28 cellular contexts compared by ENCODE assay signal in the genomic region with DNA sequence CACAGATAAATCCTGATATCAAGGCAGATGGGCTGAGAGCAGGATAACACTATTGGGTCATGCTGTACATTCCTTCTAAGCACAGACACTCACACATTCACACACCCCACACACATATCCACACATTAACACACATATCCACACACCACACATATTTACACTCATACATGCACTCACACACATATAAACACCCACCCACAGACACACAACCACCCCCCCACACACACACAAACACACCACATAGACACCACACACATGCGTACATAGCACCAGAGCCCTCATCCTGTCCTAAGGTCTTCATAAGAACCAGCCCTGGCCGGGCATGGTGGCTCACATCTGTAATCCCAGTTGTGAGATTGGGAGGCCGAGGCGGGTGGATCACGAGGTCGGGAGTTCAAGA.
"Had no signal": no experiment of that assay in that cellular context is flagged by ENCODE, and none has a peak within 500 bp of the region (broad histone marks: within the 10 kb centered on the region; RNA-seq: fewer than 3 reads in every experiment).

No MANE protein-coding gene starts in this region.

- H3K27ac ChIP-seq: colonic mucosa, coronary artery, dorsolateral prefrontal cortex, epithelial cell of prostate, esophagus squamous epithelium, foreskin keratinocyte, gastrocnemius medialis, gastroesophageal sphincter, heart left ventricle, heart right ventricle, hepatocyte had no signal

- H3K79me2 ChIP-seq: hepatocyte had no signal

- ATAC-seq: effector memory CD8-positive, alpha-beta T cell; esophagus mucosa; foreskin keratinocyte; gastrocnemius medialis; gastroesophageal sphincter; heart left ventricle; heart right ventricle had no signal

- FAIRE-seq: colon, endometrium, endothelial cell of umbilical vein, frontal cortex had no signal

- H3K27me3 ChIP-seq: colonic mucosa, dorsolateral prefrontal cortex, esophagus squamous epithelium, foreskin keratinocyte, gastrocnemius medialis, hepatocyte had no signal

- H3K4me3 ChIP-seq: colonic mucosa, coronary artery, dorsolateral prefrontal cortex, esophagus squamous epithelium, gastrocnemius medialis, gastroesophageal sphincter, heart left ventricle, heart right ventricle, hepatocyte had no signal

- H3K9me3 ChIP-seq: colonic mucosa, esophagus squamous epithelium, gastrocnemius medialis, gastroesophageal sphincter, heart left ventricle, heart right ventricle had no signal

- H3K4me2 ChIP-seq: hepatocyte had no signal

- H2AFZ ChIP-seq: hepatocyte had no signal

- DNase-seq: colonic mucosa; cortex of kidney; dermis blood vessel endothelial cell; dorsolateral prefrontal cortex; effector CD4-positive, alpha-beta T cell; effector CD8-positive, alpha-beta T cell; effector memory CD4-positive, alpha-beta T cell; effector memory CD8-positive, alpha-beta T cell; endodermal cell; erythroblast; esophagus squamous epithelium; foreskin fibroblast; foreskin keratinocyte; foreskin melanocyte; gastrocnemius medialis; glutamatergic neuron; head of caudate nucleus; heart left ventricle; heart right ventricle had no signal

- H3K4me1 ChIP-seq: colonic mucosa, esophagus squamous epithelium, foreskin keratinocyte, gastrocnemius medialis, gastroesophageal sphincter, heart left ventricle, heart right ventricle had no signal

- H3K36me3 ChIP-seq: colonic mucosa, esophagus squamous epithelium, gastrocnemius medialis, gastroesophageal sphincter, heart left ventricle, heart right ventricle had no signal
